Comparison of ENCODE assay signal across 27 cellular contexts in the genomic region with DNA sequence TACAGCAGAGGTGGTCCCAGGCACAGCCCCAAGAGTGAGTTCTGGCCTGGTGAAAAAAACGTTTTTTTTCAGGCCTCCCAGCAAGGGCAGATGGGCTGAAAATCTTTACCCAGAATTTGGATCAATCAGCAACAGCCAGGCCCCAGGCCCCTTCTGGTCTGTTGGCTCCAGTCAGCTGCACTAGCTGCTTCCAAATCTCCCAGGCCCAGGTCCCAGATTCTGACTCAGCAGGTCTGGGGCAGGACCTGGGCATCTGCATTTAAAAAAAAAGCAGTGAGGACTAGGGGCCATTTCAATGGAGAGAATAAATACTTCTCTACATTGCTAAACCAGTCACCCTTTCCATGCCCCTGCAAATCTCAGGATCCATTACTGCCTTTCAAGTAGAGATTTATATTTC. TPM values are rescaled to one million over a fixed set of nuclear protein-coding genes. Genes with fewer than 3 reads are reported as not detected.
DNase-seq lines count a peak whose midpoint lies in the region; ATAC-seq lines count a peak whose summit lies in the region.
"Had no signal": no experiment of that assay in that cellular context is flagged by ENCODE, and none has a peak within 500 bp of the region (broad histone marks: within the 10 kb centered on the region; RNA-seq: fewer than 3 reads in every experiment).

No MANE protein-coding gene starts in this region.

- DNase-seq in DMS 273 (lab: John Stamatoyannopoulos, UW; ENCODE audit: unreplicated experiment) (peak; percentile 58), DMS 273 treated with DMSO at 0.1 percent for 48 hours (lab: John Stamatoyannopoulos, UW) (no peak), GM03348 (ENCODE audit: low spot score) (no peak), T-helper 1 cell (no peak)
- no peak for DNase-seq in stimulated activated naive B cell treated with anti-CD40 and anti-IgM and Interleukin-4, amounts not matched to agents 10 μg/mL and 1 μg/mL and 100 μg/mL, for 72 hours
- DNase-seq: activated CD4-positive, alpha-beta T cell treated with anti-CD3 and anti-CD28 coated beads, Interleukin-2, amount 50 U/mL, for 48 hours; activated CD8-positive, alpha-beta memory T cell treated with anti-CD3 and anti-CD28 coated beads, Interleukin-2, amount 50 U/mL, for 4 hours; activated naive CD4-positive, alpha-beta T cell treated with anti-CD3 and anti-CD28 coated beads for 36 hours; adrenal gland; Calu3; effector memory CD8-positive, alpha-beta T cell; HFFc6; kidney; NCI-H526 treated with DMSO at 0.1 percent for 48 hours; Peyer's patch; SHP77 treated with DMSO at 0.1 percent for 48 hours; stimulated activated CD4-positive, alpha-beta T cell treated with anti-CD3 and anti-CD28 coated beads, Interleukin-15, amount 100 ng/mL, for 24 hours; T-cell had no signal

- H3K9me3 ChIP-seq in ectodermal cell (ENCODE audit: control insufficient read depth, low read length) (no peaks in the 10 kb centered on the region), mesodermal cell (ENCODE audit: control insufficient read depth, low read length) (no peaks in the 10 kb centered on the region)
- H3K9me3 ChIP-seq: adrenal gland, gastroesophageal sphincter, neutrophil, Peyer's patch had no signal

- H3K36me3 Mint-ChIP-seq in stimulated activated naive B cell treated with anti-CD40 and anti-IgM and Interleukin-4, amounts not matched to agents 10 μg/mL and 1 μg/mL and 100 μg/mL, for 72 hours = peaks cover 55 to 57% of the 10 kb centered on the region in 2 donors

- peak overlapping the region; percentile 5 for H3K27ac Mint-ChIP-seq in stimulated activated naive B cell treated with anti-CD40 and anti-IgM and Interleukin-4, amounts not matched to agents 10 μg/mL and 1 μg/mL and 100 μg/mL, for 72 hours
- H3K27ac Mint-ChIP-seq: activated naive CD4-positive, alpha-beta T cell treated with anti-CD3 and anti-CD28 coated beads for 36 hours; activated T-helper 1 cell treated with anti-CD3 and anti-CD28 coated beads, Interleukin-12 subunit alpha, Interleukin-12 subunit beta, Interleukin-2, Interleukin-4 antibody, amounts not matched to agents 30 ng/mL and 10 ng/mL and 1 ng/mL, durations not matched to agents 14 hours and 24 hours and 36 hours; effector memory CD8-positive, alpha-beta T cell; HFFc6; progenitor cell of endocrine pancreas; stimulated activated naive CD8-positive, alpha-beta T cell treated with anti-CD3 and anti-CD28 coated beads, Interleukin-15, Interleukin-2, amounts not matched to agents 100 ng/mL and 50 ng/mL, for 24 hours; T-cell had no signal

- H3K36me3 ChIP-seq in ectodermal cell (ENCODE audit: control insufficient read depth, insufficient read depth, low read length) (no peaks in the 10 kb centered on the region), mesodermal cell (ENCODE audit: control insufficient read depth, insufficient read depth, low read length) (no peaks in the 10 kb centered on the region)
- H3K36me3 ChIP-seq: Peyer's patch had no signal

- no peak for ATAC-seq in stimulated activated naive B cell treated with anti-CD40 and anti-IgM and Interleukin-4, amounts not matched to agents 10 μg/mL and 1 μg/mL and 100 μg/mL, for 72 hours (replicated peaks)
- no peak for ATAC-seq in HG02610 (IDR thresholded peaks at IDR 0.05; ENCODE audit: unreplicated experiment)
- ATAC-seq: effector memory CD8-positive, alpha-beta T cell; gastroesophageal sphincter; T-cell had no signal

- H3K27me3 ChIP-seq in ectodermal cell (ENCODE audit: control insufficient read depth, insufficient read depth, low read length, poor library complexity, severe bottlenecking) = peaks cover 29% of the 10 kb centered on the region
- H3K27me3 ChIP-seq: gastroesophageal sphincter, Peyer's patch had no signal

- H3K9me3 Mint-ChIP-seq in stimulated activated naive B cell treated with anti-CD40 and anti-IgM and Interleukin-4, amounts not matched to agents 10 μg/mL and 1 μg/mL and 100 μg/mL, for 72 hours = no peaks in the 10 kb centered on the region
- H3K9me3 Mint-ChIP-seq: activated naive CD4-positive, alpha-beta T cell treated with anti-CD3 and anti-CD28 coated beads for 36 hours; activated T-helper 1 cell treated with anti-CD3 and anti-CD28 coated beads, Interleukin-12 subunit alpha, Interleukin-12 subunit beta, Interleukin-2, Interleukin-4 antibody, amounts not matched to agents 30 ng/mL and 10 ng/mL and 1 ng/mL, durations not matched to agents 14 hours and 24 hours and 36 hours; effector memory CD8-positive, alpha-beta T cell; HFFc6; stimulated activated naive CD8-positive, alpha-beta T cell treated with anti-CD3 and anti-CD28 coated beads, Interleukin-15, Interleukin-2, amounts not matched to agents 100 ng/mL and 50 ng/mL, for 24 hours; T-cell had no signal

- no peaks in the 10 kb centered on the region for H3K27me3 Mint-ChIP-seq in stimulated activated naive B cell treated with anti-CD40 and anti-IgM and Interleukin-4, amounts not matched to agents 10 μg/mL and 1 μg/mL and 100 μg/mL, for 72 hours

- no peak overlapping the region for H3K4me3 Mint-ChIP-seq in stimulated activated naive B cell treated with anti-CD40 and anti-IgM and Interleukin-4, amounts not matched to agents 10 μg/mL and 1 μg/mL and 100 μg/mL, for 72 hours
- H3K4me3 Mint-ChIP-seq: activated naive CD4-positive, alpha-beta T cell treated with anti-CD3 and anti-CD28 coated beads for 36 hours; activated T-helper 1 cell treated with anti-CD3 and anti-CD28 coated beads, Interleukin-12 subunit alpha, Interleukin-12 subunit beta, Interleukin-2, Interleukin-4 antibody, amounts not matched to agents 30 ng/mL and 10 ng/mL and 1 ng/mL, durations not matched to agents 14 hours and 24 hours and 36 hours; effector memory CD8-positive, alpha-beta T cell; HFFc6; stimulated activated naive CD8-positive, alpha-beta T cell treated with anti-CD3 and anti-CD28 coated beads, Interleukin-15, Interleukin-2, amounts not matched to agents 100 ng/mL and 50 ng/mL, for 24 hours; T-cell had no signal

- H3K4me3 ChIP-seq in ectodermal cell (ENCODE audit: insufficient read depth, low read depth, low read length) = no peak overlapping the region
- H3K4me3 ChIP-seq in mesodermal cell (ENCODE audit: extremely low read depth, insufficient read depth, low read length, poor library complexity, severe bottlenecking) = no peak overlapping the region
- H3K4me3 ChIP-seq: adrenal gland, gastroesophageal sphincter, Peyer's patch had no signal

- peaks cover 19% of the 10 kb centered on the region for H3K4me1 ChIP-seq in ectodermal cell (ENCODE audit: control insufficient read depth, insufficient read depth, low read length)
- peaks cover 5% of the 10 kb centered on the region for H3K4me1 ChIP-seq in mesodermal cell (ENCODE audit: control insufficient read depth, insufficient read depth, low read length, poor library complexity, severe bottlenecking)
- H3K4me1 ChIP-seq: adrenal gland had no signal

- H3K27ac ChIP-seq in ectodermal cell (ENCODE audit: insufficient read depth, low read depth, low read length, poor library complexity, severe bottlenecking) = peak overlapping the region; percentile 78
- peak overlapping the region; percentile 10 for H3K27ac ChIP-seq in mesodermal cell (ENCODE audit: low read depth, low read length, severe bottlenecking)
- H3K27ac ChIP-seq: 22Rv1, adrenal gland, neutrophil, Peyer's patch had no signal

- peaks cover 52 to 88% of the 10 kb centered on the region in 2 donors for H3K4me1 Mint-ChIP-seq in stimulated activated naive B cell treated with anti-CD40 and anti-IgM and Interleukin-4, amounts not matched to agents 10 μg/mL and 1 μg/mL and 100 μg/mL, for 72 hours

- 4 to 11% methylated on average over 1 of the region's 1 CpG for WGBS in ectodermal cell, 2 experiments
- WGBS in mesodermal cell (ENCODE audit: insufficient coverage in 2 of 2), 2 experiments = 0% methylated on average over 1 of the region's 1 CpG

RNA-seq across cellular contexts. Expression of gene SLC15A3, which starts 4.3 kb away (rescaled TPM):
- polyA plus RNA-seq in ectodermal cell (2013, experiment 1 of 4) = 25.3 TPM
- polyA plus RNA-seq in ectodermal cell (2013, experiment 2 of 4) = 14.2 TPM
- 24.9 TPM for polyA plus RNA-seq in ectodermal cell (2013, experiment 3 of 4)
- polyA plus RNA-seq in ectodermal cell (2013, experiment 4 of 4) = 27.6 TPM
- 2.0 TPM for polyA plus RNA-seq in mesodermal cell (2013, experiment 1 of 2)
- 1.5 TPM for polyA plus RNA-seq in mesodermal cell (2013, experiment 2 of 2)

RNA-seq across cellular contexts. Expression of gene TMEM132A, which starts 23.4 kb away (rescaled TPM):
- polyA plus RNA-seq in ectodermal cell (2013, experiment 1 of 4) = 149 TPM
- 137 TPM for polyA plus RNA-seq in ectodermal cell (2013, experiment 2 of 4)
- 134 TPM for polyA plus RNA-seq in ectodermal cell (2013, experiment 3 of 4)
- polyA plus RNA-seq in ectodermal cell (2013, experiment 4 of 4) = 145 TPM
- polyA plus RNA-seq in mesodermal cell (2013, experiment 1 of 2) = 111 TPM
- polyA plus RNA-seq in mesodermal cell (2013, experiment 2 of 2) = 88.8 TPM

RNA-seq across cellular contexts. Expression of gene CD6, which starts 23.8 kb away (rescaled TPM):
- polyA plus RNA-seq in ectodermal cell (2013, experiment 1 of 4) = not detected
- not detected for polyA plus RNA-seq in ectodermal cell (2013, experiment 2 of 4)
- polyA plus RNA-seq in ectodermal cell (2013, experiment 3 of 4) = 0.21 TPM
- polyA plus RNA-seq in ectodermal cell (2013, experiment 4 of 4) = not detected
- polyA plus RNA-seq in mesodermal cell (2013, experiment 1 of 2) = 0.26 TPM
- polyA plus RNA-seq in mesodermal cell (2013, experiment 2 of 2) = 0.46 TPM

RNA-seq across cellular contexts. Expression of gene TMEM109, which starts 33.7 kb away (rescaled TPM):
- polyA plus RNA-seq in ectodermal cell (2013, experiment 1 of 4) = 56.4 TPM
- polyA plus RNA-seq in ectodermal cell (2013, experiment 2 of 4) = 58.5 TPM
- 54.2 TPM for polyA plus RNA-seq in ectodermal cell (2013, experiment 3 of 4)
- 51.7 TPM for polyA plus RNA-seq in ectodermal cell (2013, experiment 4 of 4)
- 70.8 TPM for polyA plus RNA-seq in mesodermal cell (2013, experiment 1 of 2)
- polyA plus RNA-seq in mesodermal cell (2013, experiment 2 of 2) = 57.9 TPM

RNA-seq across cellular contexts. Expression of gene PRPF19, which starts 41.3 kb away (rescaled TPM):
- 157 TPM for polyA plus RNA-seq in ectodermal cell (2013, experiment 1 of 4)
- polyA plus RNA-seq in ectodermal cell (2013, experiment 2 of 4) = 146 TPM
- 98.1 TPM for polyA plus RNA-seq in ectodermal cell (2013, experiment 3 of 4)
- polyA plus RNA-seq in ectodermal cell (2013, experiment 4 of 4) = 104 TPM
- polyA plus RNA-seq in mesodermal cell (2013, experiment 1 of 2) = 81.7 TPM
- polyA plus RNA-seq in mesodermal cell (2013, experiment 2 of 2) = 73.7 TPM
